Comparison of ENCODE assay signal across 14 cellular contexts in the genomic region with DNA sequence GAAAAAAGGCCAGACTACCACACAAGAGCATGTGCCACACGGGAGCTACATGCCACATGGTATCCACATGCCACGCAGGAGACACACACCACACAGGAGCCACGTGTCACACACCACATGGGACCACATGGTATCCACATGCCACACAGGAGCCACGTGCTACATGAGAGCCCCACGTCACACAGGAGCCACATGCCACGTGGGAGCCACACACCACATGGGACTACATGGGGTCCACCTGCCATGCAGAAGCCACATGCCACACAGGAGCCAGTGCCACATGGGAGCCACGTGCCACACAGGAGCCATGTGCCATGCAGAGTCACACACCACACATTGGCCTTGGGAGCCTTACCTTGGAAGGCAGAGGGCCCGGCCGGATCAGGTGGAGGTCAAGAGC.
"Had no signal": no experiment of that assay in that cellular context is flagged by ENCODE, and none has a peak within 500 bp of the region (broad histone marks: within the 10 kb centered on the region; RNA-seq: fewer than 3 reads in every experiment).

No MANE protein-coding gene starts in this region.

- H3K4me3 ChIP-seq: body of pancreas, neural progenitor cell, pancreas, tibial artery, vagina had no signal

- ATAC-seq: activated CD8-positive, alpha-beta T cell treated with anti-CD3 and anti-CD28 coated beads, Interleukin-2, amount 10 ng/mL, durations not matched to agents 7 days and 5 days; body of pancreas; left ventricle myocardium superior; naive thymus-derived CD4-positive, alpha-beta T cell; pancreas; sciatic nerve; stimulated activated naive B cell treated with anti-CD40 and anti-IgM and Interleukin-4, amounts not matched to agents 10 μg/mL and 1 μg/mL and 100 μg/mL, for 72 hours had no signal

- DNase-seq: activated CD4-positive, alpha-beta T cell treated with anti-CD3 and anti-CD28 coated beads, Interleukin-2, amount 10 ng/mL, durations not matched to agents 24 days and 14 days; activated CD8-positive, alpha-beta T cell treated with anti-CD3 and anti-CD28 coated beads, Interleukin-2, amount 10 ng/mL, durations not matched to agents 7 days and 5 days; activated naive CD4-positive, alpha-beta T cell; activated naive CD8-positive, alpha-beta T cell treated with anti-CD3 and anti-CD28 coated beads for 36 hours; body of pancreas; cortex of kidney; left ventricle myocardium superior; naive thymus-derived CD4-positive, alpha-beta T cell; pancreas; stimulated activated naive B cell treated with anti-CD40 and anti-IgM and Interleukin-4, amounts not matched to agents 10 μg/mL and 1 μg/mL and 100 μg/mL, for 72 hours had no signal

- H3K4me1 ChIP-seq: body of pancreas, pancreas, tibial artery, vagina had no signal

- H3K27me3 ChIP-seq: body of pancreas, pancreas, vagina had no signal

- H3K9me3 ChIP-seq: pancreas, vagina had no signal

- H3K27ac ChIP-seq: body of pancreas, neural progenitor cell, pancreas, tibial artery, vagina had no signal

- H3K36me3 ChIP-seq: neural progenitor cell, pancreas, tibial artery, vagina had no signal
